Comparison of ENCODE assay signal across 13 cellular contexts in genomic region chr15:80970658-80971057, GRCh38. TPM values are rescaled to one million over a fixed set of nuclear protein-coding genes. Genes with fewer than 3 reads are reported as not detected.
A peak's percentile ranks its signal among the peaks of the same experiment; 100 is the strongest.
DNase-seq lines count a peak whose midpoint lies in the region; ATAC-seq lines count a peak whose summit lies in the region.
"Had no signal": no experiment of that assay in that cellular context is flagged by ENCODE, and none has a peak within 500 bp of the region (broad histone marks: within the 10 kb centered on the region; RNA-seq: fewer than 3 reads in every experiment).

No MANE protein-coding gene starts in this region.

- no peak overlapping the region for H3K4me3 ChIP-seq in HUES48 (ENCODE audit: low read depth, low read length)
- H3K4me3 ChIP-seq: GM12878, MG63 had no signal

- no peaks in the 10 kb centered on the region for H3K9me3 ChIP-seq in HUES48 (ENCODE audit: control insufficient read depth, insufficient read depth, low read length)
- H3K9me3 ChIP-seq: BE2C, MG63 had no signal

- peaks cover 41% of the 10 kb centered on the region for H3K4me1 ChIP-seq in HUES48 (ENCODE audit: control insufficient read depth, insufficient read depth, low read length)
- H3K4me1 ChIP-seq: BE2C had no signal

- no peaks in the 10 kb centered on the region for H3K27me3 Mint-ChIP-seq in activated naive CD8-positive, alpha-beta T cell treated with anti-CD3 and anti-CD28 coated beads, Interleukin-2, amount 50 U/mL, for 24 hours
- no peaks in the 10 kb centered on the region for H3K27me3 Mint-ChIP-seq in activated naive CD8-positive, alpha-beta T cell treated with anti-CD3 and anti-CD28 coated beads for 36 hours
- H3K27me3 Mint-ChIP-seq in stimulated activated memory B cell treated with anti-CD40 and anti-IgM and Interleukin-4, amounts not matched to agents 10 μg/mL and 1 μg/mL and 100 μg/mL, for 72 hours = no peaks in the 10 kb centered on the region
- H3K27me3 Mint-ChIP-seq: CD4-positive, alpha-beta T cell; IgD-negative memory B cell had no signal

- peaks cover 19% of the 10 kb centered on the region for H3K4me1 Mint-ChIP-seq in activated naive CD8-positive, alpha-beta T cell treated with anti-CD3 and anti-CD28 coated beads, Interleukin-2, amount 50 U/mL, for 24 hours
- H3K4me1 Mint-ChIP-seq in activated naive CD8-positive, alpha-beta T cell treated with anti-CD3 and anti-CD28 coated beads for 36 hours = peaks cover 10% of the 10 kb centered on the region
- peaks cover 28% of the 10 kb centered on the region for H3K4me1 Mint-ChIP-seq in stimulated activated memory B cell treated with anti-CD40 and anti-IgM and Interleukin-4, amounts not matched to agents 10 μg/mL and 1 μg/mL and 100 μg/mL, for 72 hours

- ATAC-seq in activated naive CD8-positive, alpha-beta T cell treated with anti-CD3 and anti-CD28 coated beads, Interleukin-2, amount 50 U/mL, for 24 hours = no peak
- no peak for ATAC-seq in GM19463 (IDR thresholded peaks at IDR 0.05; ENCODE audit: unreplicated experiment)
- no peak for ATAC-seq in stimulated activated memory B cell treated with anti-CD40 and anti-IgM and Interleukin-4, amounts not matched to agents 10 μg/mL and 1 μg/mL and 100 μg/mL, for 72 hours
- ATAC-seq in GM19023 (IDR thresholded peaks at IDR 0.05; ENCODE audit: unreplicated experiment) = no peak

- no peaks in the 10 kb centered on the region for H3K9me3 Mint-ChIP-seq in activated naive CD8-positive, alpha-beta T cell treated with anti-CD3 and anti-CD28 coated beads, Interleukin-2, amount 50 U/mL, for 24 hours
- no peaks in the 10 kb centered on the region for H3K9me3 Mint-ChIP-seq in activated naive CD8-positive, alpha-beta T cell treated with anti-CD3 and anti-CD28 coated beads for 36 hours
- no peaks in the 10 kb centered on the region for H3K9me3 Mint-ChIP-seq in stimulated activated memory B cell treated with anti-CD40 and anti-IgM and Interleukin-4, amounts not matched to agents 10 μg/mL and 1 μg/mL and 100 μg/mL, for 72 hours
- H3K9me3 Mint-ChIP-seq: CD4-positive, alpha-beta T cell; IgD-negative memory B cell had no signal

- no peaks in the 10 kb centered on the region for H3K27me3 ChIP-seq in HUES48 (ENCODE audit: control insufficient read depth, insufficient read depth, low read length)
- H3K27me3 ChIP-seq: BE2C, MG63 had no signal

- H3K9ac ChIP-seq in HUES48 (ENCODE audit: low read depth, low read length) = no peak overlapping the region

- H3K27ac Mint-ChIP-seq in activated naive CD8-positive, alpha-beta T cell treated with anti-CD3 and anti-CD28 coated beads, Interleukin-2, amount 50 U/mL, for 24 hours = peak overlapping the region; percentile 10
- H3K27ac Mint-ChIP-seq in activated naive CD8-positive, alpha-beta T cell treated with anti-CD3 and anti-CD28 coated beads for 36 hours = no peak overlapping the region
- H3K27ac Mint-ChIP-seq in stimulated activated memory B cell treated with anti-CD40 and anti-IgM and Interleukin-4, amounts not matched to agents 10 μg/mL and 1 μg/mL and 100 μg/mL, for 72 hours = no peak overlapping the region

- no peak for DNase-seq in activated naive CD8-positive, alpha-beta T cell treated with anti-CD3 and anti-CD28 coated beads, Interleukin-2, amount 50 U/mL, for 24 hours
- DNase-seq in activated naive CD8-positive, alpha-beta T cell treated with anti-CD3 and anti-CD28 coated beads for 36 hours = no peak
- DNase-seq in ecto neural progenitor cell (ENCODE audit: low spot score) = peak; percentile 15

- H3K36me3 ChIP-seq in HUES48 (ENCODE audit: control insufficient read depth, insufficient read depth, low read length) = peaks cover 3% of the 10 kb centered on the region; the same call in 1 of the 2 replicates

- H3K36me3 Mint-ChIP-seq in activated naive CD8-positive, alpha-beta T cell treated with anti-CD3 and anti-CD28 coated beads, Interleukin-2, amount 50 U/mL, for 24 hours (ENCODE audit: low read depth) = peaks cover 11% of the 10 kb centered on the region
- peaks cover 10% of the 10 kb centered on the region for H3K36me3 Mint-ChIP-seq in activated naive CD8-positive, alpha-beta T cell treated with anti-CD3 and anti-CD28 coated beads for 36 hours
- H3K36me3 Mint-ChIP-seq in stimulated activated memory B cell treated with anti-CD40 and anti-IgM and Interleukin-4, amounts not matched to agents 10 μg/mL and 1 μg/mL and 100 μg/mL, for 72 hours = peaks cover 38% of the 10 kb centered on the region
- H3K36me3 Mint-ChIP-seq: IgD-negative memory B cell had no signal

- H3K4me3 Mint-ChIP-seq in activated naive CD8-positive, alpha-beta T cell treated with anti-CD3 and anti-CD28 coated beads, Interleukin-2, amount 50 U/mL, for 24 hours = no peak overlapping the region
- H3K4me3 Mint-ChIP-seq in activated naive CD8-positive, alpha-beta T cell treated with anti-CD3 and anti-CD28 coated beads for 36 hours = no peak overlapping the region
- no peak overlapping the region for H3K4me3 Mint-ChIP-seq in stimulated activated memory B cell treated with anti-CD40 and anti-IgM and Interleukin-4, amounts not matched to agents 10 μg/mL and 1 μg/mL and 100 μg/mL, for 72 hours
- H3K4me3 Mint-ChIP-seq: CD4-positive, alpha-beta T cell; IgD-negative memory B cell had no signal

- peak overlapping the region; percentile 17 for H3K27ac ChIP-seq in HUES48 (ENCODE audit: low read depth, low read length)
- H3K27ac ChIP-seq: HL-60 had no signal

RNA-seq across cellular contexts. Expression of gene MESD, which starts 19.0 kb away (rescaled TPM):
- 10 to 100 TPM; 20.7 to 21.0 TPM for total RNA-seq in activated naive CD8-positive, alpha-beta T cell treated with anti-CD3 and anti-CD28 coated beads for 36 hours

RNA-seq across cellular contexts. Expression of gene TLNRD1, which starts 30.1 kb away (rescaled TPM):
- 10 to 100 TPM; 28.2 to 29.9 TPM for total RNA-seq in activated naive CD8-positive, alpha-beta T cell treated with anti-CD3 and anti-CD28 coated beads for 36 hours
